In genomic region chr15:68715111-68715510, GRCh38 we compare ENCODE assay signal across 25 cellular contexts.
"Had no signal": no experiment of that assay in that cellular context is flagged by ENCODE, and none has a peak within 500 bp of the region (broad histone marks: within the 10 kb centered on the region; RNA-seq: fewer than 3 reads in every experiment).

No MANE protein-coding gene starts in this region.

- DNase-seq: stimulated activated CD4-positive, alpha-beta T cell treated with anti-CD3 and anti-CD28 coated beads, Interleukin-2, amount 100 ng/mL, for 48 hours; stimulated activated CD4-positive, alpha-beta T cell treated with anti-CD3 and anti-CD28 coated beads, Interleukin-4, amount 100 ng/mL, for 1 hour; stimulated activated CD4-positive, alpha-beta T cell treated with anti-CD3 and anti-CD28 coated beads, Interleukin-4, amount 100 ng/mL, for 24 hours; stimulated activated CD4-positive, alpha-beta T cell treated with anti-CD3 and anti-CD28 coated beads, Interleukin-4, amount 100 ng/mL, for 4 hours; stimulated activated CD8-positive, alpha-beta memory T cell treated with anti-CD3 and anti-CD28 coated beads, Interleukin-4, amount 100 ng/mL, for 48 hours; stimulated activated naive B cell treated with anti-CD40 and anti-IgM and Interleukin-4, amounts not matched to agents 10 μg/mL and 1 μg/mL and 100 μg/mL, for 72 hours; stimulated activated naive CD4-positive, alpha-beta T cell; stimulated activated naive CD4-positive, alpha-beta T cell treated with Interleukin-2 at 50 U/mL for 16 hours; stimulated activated naive CD8-positive, alpha-beta T cell treated with anti-CD3 and anti-CD28 coated beads, Interleukin-15, amount 100 ng/mL, for 72 hours; stimulated activated naive CD8-positive, alpha-beta T cell treated with anti-CD3 and anti-CD28 coated beads, Interleukin-15, Interleukin-2, amounts not matched to agents 100 U/mL and 50 U/mL, for 24 hours; stomach; substantia nigra; testis; thyroid gland; transverse colon; upper lobe of left lung; upper lobe of right lung; uterus had no signal

- H3K27ac ChIP-seq: stomach, suprapubic skin, testis, thoracic aorta, thyroid gland, tibial artery, tibial nerve, transverse colon, upper lobe of left lung, upper lobe of right lung, uterus, vagina had no signal

- H3K36me3 ChIP-seq: thoracic aorta, thyroid gland, transverse colon, upper lobe of right lung, uterus had no signal

- H3K4me1 ChIP-seq: stomach, suprapubic skin, testis, tibial artery, tibial nerve, transverse colon, upper lobe of left lung, upper lobe of right lung, uterus, vagina had no signal

- H3K9me3 ChIP-seq: stomach, suprapubic skin, testis, thoracic aorta, thyroid gland, tibial artery, tibial nerve, transverse colon, upper lobe of left lung, upper lobe of right lung, uterus, vagina had no signal

- H3K4me3 ChIP-seq: stomach, suprapubic skin, testis, thoracic aorta, thyroid gland, tibial artery, tibial nerve, transverse colon, upper lobe of left lung, upper lobe of right lung, uterus, vagina had no signal

- ATAC-seq: stimulated activated effector memory CD8-positive, alpha-beta T cell treated with anti-CD3 and anti-CD28 coated beads, Interleukin-12 subunit alpha, Interleukin-12 subunit beta, amount 100 ng/mL, for 72 hours; stimulated activated memory B cell treated with anti-CD40 and anti-IgM and Interleukin-4, amounts not matched to agents 10 μg/mL and 1 μg/mL and 100 μg/mL, for 72 hours; stimulated activated naive B cell treated with anti-CD40 and anti-IgM and Interleukin-4, amounts not matched to agents 10 μg/mL and 1 μg/mL and 100 μg/mL, for 72 hours; stimulated activated naive CD8-positive, alpha-beta T cell treated with anti-CD3 and anti-CD28 coated beads, Interleukin-15, amount 100 ng/mL, for 72 hours; stimulated activated naive CD8-positive, alpha-beta T cell treated with anti-CD3 and anti-CD28 coated beads, Interleukin-15, Interleukin-2, amounts not matched to agents 100 U/mL and 50 U/mL, for 24 hours; upper lobe of right lung had no signal

- H3K27me3 ChIP-seq: stomach, suprapubic skin, testis, thyroid gland, tibial artery, tibial nerve, transverse colon, upper lobe of left lung, upper lobe of right lung, uterus, vagina had no signal
